ENCODE assay signal across 8 cellular contexts in genomic region chr1:151146416-151147131, GRCh38. TPM values are rescaled to one million over a fixed set of nuclear protein-coding genes. Genes with fewer than 3 reads are reported as not detected.
DNase-seq lines count a peak whose midpoint lies in the region; ATAC-seq and TF ChIP-seq lines count a peak whose summit lies in the region.

Gene SEMA6C, minus strand, starts transcription at chr1:151146631. Its CDS starts 4,010 bp downstream, at chr1:151142621.

- H3K9me3 ChIP-seq in right cardiac atrium (ENCODE audit: control insufficient read depth, low read length): no peaks in the 10 kb centered on the region
- no peaks in the 10 kb centered on the region for H3K9me3 ChIP-seq in uterus

- in situ Hi-C loops in astrocyte of the cerebellum (cut with HindIII; ENCODE audit: low sequenced_read_pairs): no loop called here

- peak within 1 kb of the TSS; percentile 95 for H3K27ac ChIP-seq in right cardiac atrium (ENCODE audit: low read length)
- H3K27ac ChIP-seq in uterus: peak within 1 kb of the TSS; percentile 89

- H3K4me1 ChIP-seq in right cardiac atrium (ENCODE audit: control insufficient read depth, insufficient read depth, low read length): peaks cover 19% of the 10 kb centered on the region
- H3K4me1 ChIP-seq in uterus: peaks cover 5 to 12% of the 10 kb centered on the region in 2 donors

- intact Hi-C loops in right cardiac atrium (cut with DNase I) (no loop called here), uterus (cut with DNase I; ENCODE audit: low total_unique reads) (no loop called here)

- no peaks in the 10 kb centered on the region for H3K36me3 ChIP-seq in uterus

- H3K27me3 ChIP-seq in right cardiac atrium (ENCODE audit: control insufficient read depth, insufficient read depth): no peaks in the 10 kb centered on the region
- no peaks in the 10 kb centered on the region for H3K27me3 ChIP-seq in uterus

- DNase-seq in NCI-H187 treated with DMSO at 0.1 percent for 48 hours (lab: John Stamatoyannopoulos, UW): peak; percentile 94
- peak; percentile 78 for DNase-seq in T-helper 22 cell (ENCODE audit: low read depth)
- peak; percentile 70 for DNase-seq in astrocyte of the cerebellum (ENCODE audit: low read depth)
- DNase-seq in right cardiac atrium: peak; percentile 97 to 99 (median 98)
- peak; percentile 96 for DNase-seq in putamen (ENCODE audit: low spot score)
- peak; percentile 95 to 96 for DNase-seq in uterus

- peak; percentile 89 to 94 for TF ChIP-seq POLR2A in uterus (IDR thresholded peaks at IDR 0.05)

- WGBS in right cardiac atrium: under 1% methylated on average over 61 of the region's 61 CpGs

- TF ChIP-seq CTCF in astrocyte of the cerebellum (IDR thresholded peaks at IDR 0.05; ENCODE audit: low read depth, low read length, missing control alignments) (no peak), uterus (IDR thresholded peaks at IDR 0.05) (no peak)

- H3K4me3 ChIP-seq in astrocyte of the cerebellum (ENCODE audit: low read depth, low read length): peak within 1 kb of the TSS; percentile 70
- H3K4me3 ChIP-seq in right cardiac atrium (ENCODE audit: low read length): peak within 1 kb of the TSS; percentile 74
- H3K4me3 ChIP-seq in uterus: peak within 1 kb of the TSS; percentile 93 to 98

- ATAC-seq in GM18502 (IDR thresholded peaks at IDR 0.05; ENCODE audit: poor library complexity, unreplicated experiment) (peak; percentile 98), HG02973 (IDR thresholded peaks at IDR 0.05; ENCODE audit: unreplicated experiment) (peak; percentile 96), right cardiac atrium (peak; percentile 97)

RNA-seq across cellular contexts. Expression of gene SEMA6C, which starts in this region (rescaled TPM):
- total RNA-seq in right cardiac atrium (10 to 100 TPM; 23.7 to 70.5 (median 53.3) TPM), uterus (10 to 100 TPM in 2 of 4 donors, 1 to 10 TPM in 1, under 1 TPM in 1; 0.88 to 31.3 (median 10.4) TPM)
- polyA plus RNA-seq in right cardiac atrium: 58.3 TPM

Comparison
In these comparisons a context has a peak if more than half of its experiments do, and no peak if none do; other contexts are left out.
1. Peak in every context shown above with its lines: DNase-seq, ATAC-seq, H3K4me3 ChIP-seq and H3K27ac ChIP-seq.